13 cellular contexts compared by ENCODE assay signal in genomic region chr1:208241541-208241940, GRCh38. TPM values are rescaled to one million over a fixed set of nuclear protein-coding genes. Genes with fewer than 3 reads are reported as not detected.
DNase-seq lines count a peak whose midpoint lies in the region; ATAC-seq, FAIRE-seq and TF ChIP-seq lines count a peak whose summit lies in the region.
"Had no signal": no experiment of that assay in that cellular context is flagged by ENCODE, and none has a peak within 500 bp of the region (broad histone marks: within the 10 kb centered on the region; RNA-seq: fewer than 3 reads in every experiment).

No MANE protein-coding gene starts in this region.

- peak overlapping the region; percentile 76; the same call in 1 of the 2 replicates for H3K4me3 ChIP-seq in HUES6 (ENCODE audit: low read depth, low read length)
- peak overlapping the region in 1 of 3 experiments; percentile 85 for H3K4me3 ChIP-seq in mammary epithelial cell (replicated peaks in 1 of 3; ENCODE audit: insufficient read depth in 1 of 3, low read depth in 2 of 3, low read length in 3 of 3)
- H3K4me3 ChIP-seq in skeletal muscle cell (ENCODE audit: low read depth, low read length) = peak overlapping the region; percentile 81
- H3K4me3 ChIP-seq in osteoblast (ENCODE audit: insufficient read depth, low read length) = no peak overlapping the region
- H3K4me3 ChIP-seq: HAP-1 had no signal

- in situ Hi-C loops in mammary epithelial cell (cut with MboI; ENCODE audit: low sequenced_read_pairs in 2 of 2) = loop anchor here (10.0 kb wide), 2 partner anchors 107 to 117 kb away; no protein-coding TSS in a partner anchor

- no peak overlapping the region for H2AFZ ChIP-seq in mammary epithelial cell (ENCODE audit: low read depth, low read length)
- no peak overlapping the region for H2AFZ ChIP-seq in osteoblast (ENCODE audit: low read length)

- H3K9ac ChIP-seq in HUES6 (ENCODE audit: low read length) = peak overlapping the region; percentile 80
- no peak overlapping the region for H3K9ac ChIP-seq in mammary epithelial cell (ENCODE audit: insufficient read depth, low read length)

- intact Hi-C loops in mammary epithelial cell (cut with micrococcal nuclease) = loop anchor here (5.0 to 10.0 kb wide), 2 partner anchors 354 to 1113 kb away; no protein-coding TSS in a partner anchor

- H3K36me3 ChIP-seq in HUES6 (ENCODE audit: control insufficient read depth, insufficient read depth, low read length) (no peaks in the 10 kb centered on the region; the same call in 1 of the 2 replicates), mammary epithelial cell (ENCODE audit: insufficient read depth, low read length) (peaks cover under 1% of the 10 kb centered on the region), osteoblast (ENCODE audit: insufficient read depth, low read length) (no peaks in the 10 kb centered on the region)
- H3K36me3 ChIP-seq: HAP-1, vagina had no signal

- H3K4me1 ChIP-seq in HUES6 (ENCODE audit: control insufficient read depth, insufficient read depth, low read length) (peaks cover 41% of the 10 kb centered on the region; the same call in 1 of the 2 replicates), mammary epithelial cell (ENCODE audit: insufficient read depth, low read length) (peaks cover 66% of the 10 kb centered on the region), osteoblast (ENCODE audit: insufficient read depth, low read length) (peaks cover 10% of the 10 kb centered on the region)

- H3K9me3 ChIP-seq in HUES6 (ENCODE audit: control insufficient read depth, insufficient read depth, low read depth, low read length) = no peaks in the 10 kb centered on the region
- no peaks in the 10 kb centered on the region for H3K9me3 ChIP-seq in mammary epithelial cell (replicated peaks; ENCODE audit: insufficient read depth, low read length)
- H3K9me3 ChIP-seq in osteoblast (ENCODE audit: low read depth, low read length) = no peaks in the 10 kb centered on the region
- H3K9me3 ChIP-seq: HAP-1, vagina had no signal

- no peak for FAIRE-seq in HTR-8/SVneo (lab: Jason Lieb, UNC)

- dilution Hi-C loops in mammary epithelial cell (cut with HindIII; ENCODE audit: low sequenced_read_pairs) = no loop called here

- H3K4me2 ChIP-seq in mammary epithelial cell (ENCODE audit: insufficient read depth, low read depth, low read length) (peak overlapping the region; percentile 80), osteoblast (ENCODE audit: insufficient read depth, low read length) (no peak overlapping the region)

- H3K27me3 ChIP-seq in HUES6 (ENCODE audit: control insufficient read depth, insufficient read depth, low read length) (peaks cover 70% of the 10 kb centered on the region), mammary epithelial cell (ENCODE audit: insufficient read depth, low read length) (no peaks in the 10 kb centered on the region), osteoblast (ENCODE audit: insufficient read depth, low read length) (no peaks in the 10 kb centered on the region)
- H3K27me3 ChIP-seq: vagina had no signal

- H3K27ac ChIP-seq in HUES6 (ENCODE audit: low read depth, low read length) (no peak overlapping the region), mammary epithelial cell (ENCODE audit: insufficient read depth, low read depth, low read length) (no peak overlapping the region), osteoblast (ENCODE audit: low read depth, low read length) (no peak overlapping the region)
- H3K27ac ChIP-seq: vagina had no signal

- CTCF ChIA-PET in mammary epithelial cell (lab: Charles Lee; ENCODE audit: low non-redundant PET) = no interaction called here

- 98% methylated on average over 5 of the region's 5 CpGs for WGBS in mammary epithelial cell (ENCODE audit: low coverage, missing lambda C conversion rate)

- no peak for TF ChIP-seq CTCF in mammary epithelial cell (conservative IDR thresholded peaks at IDR 0.05 in 1 of 2, IDR thresholded peaks at IDR 0.05 in 1 of 2; ENCODE audit: extremely low read depth in 1 of 2, insufficient read depth in 1 of 2, low read depth in 1 of 2, low read length in 2 of 2)
- TF ChIP-seq CTCF in osteoblast (IDR thresholded peaks at IDR 0.05; ENCODE audit: extremely low read depth, low read depth, low read length) = no peak

- DNase-seq in mammary epithelial cell = no peak
- peak; percentile 41 for DNase-seq in islet precursor cell
- DNase-seq in skeletal muscle cell (ENCODE audit: low read depth) = no peak
- no peak for DNase-seq in osteoblast (ENCODE audit: insufficient read length, low spot score, missing footprints)
- DNase-seq in HTR-8/SVneo (ENCODE audit: insufficient read length, low spot score) = no peak
- DNase-seq in RKO (ENCODE audit: low spot score) = no peak
- DNase-seq: activated CD8-positive, alpha-beta memory T cell treated with anti-CD3 and anti-CD28 coated beads, Interleukin-2, amount 50 U/mL, for 48 hours; NCI-H2081 treated with DMSO at 0.1 percent for 48 hours had no signal

- H4K20me1 ChIP-seq in mammary epithelial cell (ENCODE audit: insufficient read depth, low read length) = no peaks in the 10 kb centered on the region
- peaks cover 10% of the 10 kb centered on the region for H4K20me1 ChIP-seq in osteoblast (ENCODE audit: insufficient read depth, low read length)

- no peak for ATAC-seq in HG03045 (IDR thresholded peaks at IDR 0.05; ENCODE audit: unreplicated experiment)
- ATAC-seq: Panc1 had no signal

- no TSS peak for BruUV-seq in mammary epithelial cell (replicated peaks; lab: Mats Ljungman, UMichigan)

- peaks cover 73% of the 10 kb centered on the region for H3K79me2 ChIP-seq in mammary epithelial cell (ENCODE audit: insufficient read depth, low read length)
- peaks cover 22% of the 10 kb centered on the region for H3K79me2 ChIP-seq in osteoblast (ENCODE audit: insufficient read depth, low read length)

RNA-seq across cellular contexts. Expression of gene PLXNA2, which starts 2.6 kb away (rescaled TPM):
- total RNA-seq in mammary epithelial cell (10 to 100 TPM in 1 of 2 donors, 1 to 10 TPM in 1; 6.5 to 42.9 TPM), osteoblast (2.7 and 3.3 TPM in 2 replicates)
- 11.5 TPM for polyA plus RNA-seq in mammary epithelial cell
- polyA minus RNA-seq in mammary epithelial cell = 45.4 TPM
